Comparison of ENCODE assay signal across 17 cellular contexts in the genomic region with DNA sequence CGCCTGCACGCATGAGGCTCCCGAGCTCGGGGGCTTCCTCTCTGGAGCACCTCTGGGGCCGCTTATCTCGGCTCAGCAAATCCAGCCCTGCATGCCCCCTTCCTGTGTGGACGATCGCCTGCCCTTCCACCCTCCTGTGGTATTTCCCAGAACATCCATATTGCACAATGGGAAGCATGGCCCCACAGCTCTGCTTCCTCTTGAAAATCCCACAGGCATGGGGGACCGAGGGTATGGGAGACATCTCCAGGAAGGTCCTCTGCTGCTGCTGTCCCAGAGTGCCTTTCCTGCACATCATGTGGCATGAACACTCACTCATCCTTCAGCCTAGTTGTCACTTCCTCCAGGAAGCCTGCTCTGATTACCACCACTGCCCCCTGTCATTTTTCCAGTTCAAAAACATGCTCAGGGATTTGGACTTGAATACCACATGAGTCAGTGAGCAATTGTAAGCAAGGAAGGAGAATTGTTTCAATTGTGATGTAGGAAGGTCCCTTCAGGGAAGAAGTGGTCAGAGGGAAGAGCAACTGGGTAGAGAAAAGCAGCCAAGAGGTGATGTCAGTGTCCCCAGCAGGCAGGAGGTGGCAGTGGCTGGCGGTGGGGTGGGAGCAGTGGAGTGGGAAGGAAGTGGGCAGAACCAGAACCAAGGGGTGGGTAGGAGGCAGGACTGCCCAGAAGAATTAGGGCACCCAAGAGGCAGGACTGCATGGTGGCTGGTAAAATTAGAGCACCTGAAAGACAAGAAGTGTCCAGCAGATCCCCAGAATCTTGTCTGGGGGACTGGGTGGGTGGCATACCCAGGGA.
DNase-seq lines count a peak whose midpoint lies in the region; ATAC-seq, FAIRE-seq and TF ChIP-seq lines count a peak whose summit lies in the region.
"Had no signal": no experiment of that assay in that cellular context is flagged by ENCODE, and none has a peak within 500 bp of the region (broad histone marks: within the 10 kb centered on the region; RNA-seq: fewer than 3 reads in every experiment).

No MANE protein-coding gene starts in this region.

- no peak for TF ChIP-seq RAD21 in K562 (CRISPR knock-in tag; conservative IDR thresholded peaks at IDR 0.05 in 1 of 2, IDR thresholded peaks at IDR 0.05 in 1 of 2)

- no TSS peak for BruUV-seq in K562 (replicated peaks; lab: Mats Ljungman, UMichigan)

- no peak for TF ChIP-seq EP300 in K562 (IDR thresholded peaks at IDR 0.05; ENCODE audit: low read length)

- CTCF ChIA-PET in K562 (lab: Yijun Ruan, JAX; ENCODE audit: low intra/inter-chr PET ratio) = interaction anchor here (0.7 kb wide), 1 partner anchor 120 kb away, joined by 3 read pairs; no protein-coding TSS in a partner anchor

- TF ChIP-seq CTCF in K562 (IDR thresholded peaks at IDR 0.05 in 2 of 3, conservative IDR thresholded peaks at IDR 0.05 in 1 of 3; ENCODE audit: insufficient read depth in 2 of 3, low read depth in 1 of 3, low read length in 3 of 3) = no peak

- in situ Hi-C loops in K562 (cut with MboI) = no loop called here

- no peaks in the 10 kb centered on the region for H3K36me3 ChIP-seq in K562 (ENCODE audit: control insufficient read depth, insufficient read depth, low read length)
- H3K36me3 ChIP-seq: colonic mucosa, right atrium auricular region, SJSA1 had no signal

- H3K9me3 ChIP-seq in K562 (replicated peaks; ENCODE audit: control insufficient read depth, insufficient read depth, low read depth, low read length) = no peaks in the 10 kb centered on the region
- H3K9me3 ChIP-seq: colonic mucosa, right atrium auricular region, SJSA1 had no signal

- peaks cover 48 to 89% of the 10 kb centered on the region in 2 experiments for H3K27me3 ChIP-seq in K562 (ENCODE audit: control insufficient read depth in 2 of 2, insufficient read depth in 2 of 2, low read length in 2 of 2)
- H3K27me3 ChIP-seq: colonic mucosa, right atrium auricular region, SJSA1 had no signal

- no peak overlapping the region for H3K9ac ChIP-seq in K562 (ENCODE audit: insufficient read depth in 1 of 2, low read depth in 2 of 2, low read length in 2 of 2)

- no peak for TF ChIP-seq POLR2A in K562 (conservative IDR thresholded peaks at IDR 0.05)

- no peak for FAIRE-seq in K562 (lab: Jason Lieb, UNC)
- FAIRE-seq: islet of Langerhans had no signal

- H3K27ac ChIP-seq in K562 (ENCODE audit: extremely low read depth, low read depth, low read length) = no peak overlapping the region
- H3K27ac ChIP-seq: colonic mucosa, right atrium auricular region, SJSA1 had no signal

- peaks cover 7 to 10% of the 10 kb centered on the region in 2 experiments; a peak in 3 of 5 replicates for H3K4me1 ChIP-seq in K562 (replicated peaks in 1 of 2; ENCODE audit: control insufficient read depth in 2 of 2, insufficient read depth in 2 of 2, low read length in 2 of 2)
- H3K4me1 ChIP-seq: colonic mucosa had no signal

- intact Hi-C loops in K562 (cut with micrococcal nuclease) (no loop called here), posterior cingulate gyrus (cut with DNase I) (no loop called here)

- POLR2A ChIA-PET in K562 (lab: Yijun Ruan, JAX) = interaction anchor here (0.6 to 1.8 kb wide), 2 partner anchors 15 to 26 kb away, joined by 3 to 4 read pairs; no protein-coding TSS in a partner anchor

- no peak overlapping the region for H2AFZ ChIP-seq in K562 (ENCODE audit: low read depth, low read length)

- WGBS in K562 (ENCODE audit: insufficient coverage, low coverage, missing lambda C conversion rate) = 2% methylated on average over 10 of the region's 10 CpGs

- no peaks in the 10 kb centered on the region for H3K79me2 ChIP-seq in K562 (ENCODE audit: control insufficient read depth, insufficient read depth, low read length)

- H4K20me1 ChIP-seq in K562 (replicated peaks; ENCODE audit: control insufficient read depth, insufficient read depth, low read length) = no peaks in the 10 kb centered on the region; the same call in 1 of the 2 replicates

- DNase-seq in AG20443 (ENCODE audit: low spot score) (peak; percentile 37), HCEC 1CT (peak; percentile 40), K562 (ENCODE audit: extremely low read depth in 1 of 4, low spot score in 3 of 4) (peak in 1 of 4 experiments; percentile 34), kidney tubule cell (ENCODE audit: low spot score) (peak; percentile 73), NCI-H226 (no peak), middle frontal gyrus (ENCODE audit: extremely low spot score, low spot score) (no peak), posterior cingulate gyrus (no peak)
- no peak for DNase-seq in activated T-cell treated with anti-CD3 and anti-CD28 coated beads, Interleukin-2, amount 50 U/mL, for 1 hour
- DNase-seq: activated CD4-positive, CD25-positive, alpha-beta regulatory T cell treated with anti-CD3 and anti-CD28 coated beads, Interleukin-2, amount 50 U/mL, for 72 hours; activated T-cell treated with anti-CD3 and anti-CD28 coated beads, Interleukin-2, amount 50 U/mL, for 4 hours; amniotic stem cell; colonic mucosa; GDM1; naive B cell had no signal

- peaks cover 5% of the 10 kb centered on the region for H3K9me1 ChIP-seq in K562 (ENCODE audit: control insufficient read depth, insufficient read depth, low read length)

- H3K4me3 ChIP-seq in K562 = no peak overlapping the region
- H3K4me3 ChIP-seq: colonic mucosa, right atrium auricular region, SJSA1 had no signal

- no peak overlapping the region; the same call in 1 of the 2 replicates for H3K4me2 ChIP-seq in K562 (ENCODE audit: insufficient read depth, low read length)

- no peak for ATAC-seq in K562
- ATAC-seq: activated T-cell treated with anti-CD3 and anti-CD28 coated beads, Interleukin-2, amount 50 U/mL, for 4 hours had no signal

TF ChIP-seq in K562, 482 proteins besides CTCF, POLR2A, EP300 and RAD21 (continues in another document):
- no peak for TF ChIP-seq ZBTB26 (CRISPR knock-in tag; IDR thresholded peaks at IDR 0.05)
- no peak for TF ChIP-seq SRF (CRISPR knock-in tag; IDR thresholded peaks at IDR 0.05)
- TF ChIP-seq TAL1 (IDR thresholded peaks at IDR 0.05) = peak; percentile 23; the same call in 1 of the 2 replicates
- TF ChIP-seq, protein P1, sequence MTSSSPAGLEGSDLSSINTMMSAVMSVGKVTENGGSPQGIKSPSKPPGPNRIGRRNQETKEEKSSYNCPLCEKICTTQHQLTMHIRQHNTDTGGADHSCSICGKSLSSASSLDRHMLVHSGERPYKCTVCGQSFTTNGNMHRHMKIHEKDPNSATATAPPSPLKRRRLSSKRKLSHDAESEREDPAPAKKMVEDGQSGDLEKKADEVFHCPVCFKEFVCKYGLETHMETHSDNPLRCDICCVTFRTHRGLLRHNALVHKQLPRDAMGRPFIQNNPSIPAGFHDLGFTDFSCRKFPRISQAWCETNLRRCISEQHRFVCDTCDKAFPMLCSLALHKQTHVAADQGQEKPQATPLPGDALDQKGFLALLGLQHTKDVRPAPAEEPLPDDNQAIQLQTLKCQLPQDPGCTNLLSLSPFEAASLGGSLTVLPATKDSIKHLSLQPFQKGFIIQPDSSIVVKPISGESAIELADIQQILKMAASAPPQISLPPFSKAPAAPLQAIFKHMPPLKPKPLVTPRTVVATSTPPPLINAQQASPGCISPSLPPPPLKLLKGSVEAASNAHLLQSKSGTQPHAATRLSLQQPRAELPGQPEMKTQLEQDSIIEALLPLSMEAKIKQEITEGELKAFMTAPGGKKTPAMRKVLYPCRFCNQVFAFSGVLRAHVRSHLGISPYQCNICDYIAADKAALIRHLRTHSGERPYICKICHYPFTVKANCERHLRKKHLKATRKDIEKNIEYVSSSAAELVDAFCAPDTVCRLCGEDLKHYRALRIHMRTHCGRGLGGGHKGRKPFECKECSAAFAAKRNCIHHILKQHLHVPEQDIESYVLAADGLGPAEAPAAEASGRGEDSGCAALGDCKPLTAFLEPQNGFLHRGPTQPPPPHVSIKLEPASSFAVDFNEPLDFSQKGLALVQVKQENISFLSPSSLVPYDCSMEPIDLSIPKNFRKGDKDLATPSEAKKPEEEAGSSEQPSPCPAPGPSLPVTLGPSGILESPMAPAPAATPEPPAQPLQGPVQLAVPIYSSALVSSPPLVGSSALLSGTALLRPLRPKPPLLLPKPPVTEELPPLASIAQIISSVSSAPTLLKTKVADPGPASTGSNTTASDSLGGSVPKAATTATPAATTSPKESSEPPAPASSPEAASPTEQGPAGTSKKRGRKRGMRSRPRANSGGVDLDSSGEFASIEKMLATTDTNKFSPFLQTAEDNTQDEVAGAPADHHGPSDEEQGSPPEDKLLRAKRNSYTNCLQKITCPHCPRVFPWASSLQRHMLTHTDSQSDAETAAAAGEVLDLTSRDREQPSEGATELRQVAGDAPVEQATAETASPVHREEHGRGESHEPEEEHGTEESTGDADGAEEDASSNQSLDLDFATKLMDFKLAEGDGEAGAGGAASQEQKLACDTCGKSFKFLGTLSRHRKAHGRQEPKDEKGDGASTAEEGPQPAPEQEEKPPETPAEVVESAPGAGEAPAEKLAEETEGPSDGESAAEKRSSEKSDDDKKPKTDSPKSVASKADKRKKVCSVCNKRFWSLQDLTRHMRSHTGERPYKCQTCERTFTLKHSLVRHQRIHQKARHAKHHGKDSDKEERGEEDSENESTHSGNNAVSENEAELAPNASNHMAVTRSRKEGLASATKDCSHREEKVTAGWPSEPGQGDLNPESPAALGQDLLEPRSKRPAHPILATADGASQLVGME (CRISPR knock-in tag; IDR thresholded peaks at IDR 0.05) = 0 out of 2 replicates have a peak, but pooled peaks have one; percentile 40
- TF ChIP-seq HDAC2 (IDR thresholded peaks at IDR 0.05) = 0 out of 2 replicates have a peak, but pooled peaks have one; percentile 36
- no peak for TF ChIP-seq FOXJ3 (CRISPR knock-in tag; IDR thresholded peaks at IDR 0.05)
- TF ChIP-seq MTA2 (IDR thresholded peaks at IDR 0.05; ENCODE audit: low read depth) = no peak
- peak; percentile 93 for TF ChIP-seq ZNF436 (CRISPR knock-in tag; IDR thresholded peaks at IDR 0.05)
- TF ChIP-seq BDP1 (IDR thresholded peaks at IDR 0.05; ENCODE audit: insufficient read depth, insufficient read length) = no peak
- no peak for TF ChIP-seq ZNF384 (IDR thresholded peaks at IDR 0.05; ENCODE audit: low read depth, low read length)

Comparison
In these comparisons a context has a peak if more than half of its experiments do, and no peak if none do; other contexts are left out.
1. DNase-seq: peak in AG20443 (single experiment), HCEC 1CT (single experiment) and kidney tubule cell (single experiment); none in NCI-H226 (single experiment), activated T-cell treated with anti-CD3 and anti-CD28 coated beads, Interleukin-2, amount 50 U/mL, for 1 hour (single experiment), middle frontal gyrus (single experiment) and posterior cingulate gyrus (0 of 10).